Comparison of ENCODE assay signal across 9 cellular contexts in genomic region chr22:50508897-50509296, GRCh38. TPM values are rescaled to one million over a fixed set of nuclear protein-coding genes. Genes with fewer than 3 reads are reported as not detected.
DNase-seq lines count a peak whose midpoint lies in the region; ATAC-seq and TF ChIP-seq lines count a peak whose summit lies in the region.
"Had no signal": no experiment of that assay in that cellular context is flagged by ENCODE, and none has a peak within 500 bp of the region (broad histone marks: within the 10 kb centered on the region; RNA-seq: fewer than 3 reads in every experiment).

No MANE protein-coding gene starts in this region.

- peak overlapping the region; percentile 93 for H3K27ac ChIP-seq in CD8-positive, alpha-beta T cell (ENCODE audit: low read depth, low read length)
- no peak overlapping the region for H3K27ac ChIP-seq in OCI-LY3 (ENCODE audit: low read length)
- H3K27ac ChIP-seq in endodermal cell (ENCODE audit: low read depth, low read length) = no peak overlapping the region

- POLR2A ChIA-PET in CD8-positive, alpha-beta T cell (lab: Charles Lee) = interaction anchor here (0.7 to 6.1 kb wide), 13 partner anchors 10 to 121 kb away, joined by 3 to 98 read pairs (median 4); partner anchors contain the start of genes CHKB and SCO2

- peaks cover 29% of the 10 kb centered on the region for H3K36me3 Mint-ChIP-seq in CD8-positive, alpha-beta T cell
- H3K36me3 Mint-ChIP-seq in endodermal cell (ENCODE audit: low read depth) (peaks cover 5% of the 10 kb centered on the region), osteocyte (ENCODE audit: unreplicated experiment) (no peaks in the 10 kb centered on the region)

- H3K4me1 Mint-ChIP-seq in CD8-positive, alpha-beta T cell (ENCODE audit: low read depth) = peaks cover 26% of the 10 kb centered on the region
- peaks cover 8% of the 10 kb centered on the region for H3K4me1 Mint-ChIP-seq in endodermal cell
- peaks cover 16% of the 10 kb centered on the region for H3K4me1 Mint-ChIP-seq in osteocyte (ENCODE audit: unreplicated experiment)

- no peaks in the 10 kb centered on the region for H3K27me3 Mint-ChIP-seq in CD8-positive, alpha-beta T cell (ENCODE audit: low read depth)
- no peaks in the 10 kb centered on the region for H3K27me3 Mint-ChIP-seq in endodermal cell (ENCODE audit: insufficient read depth)
- no peaks in the 10 kb centered on the region for H3K27me3 Mint-ChIP-seq in osteocyte (ENCODE audit: unreplicated experiment)

- ATAC-seq in CD8-positive, alpha-beta T cell = no peak
- no peak for ATAC-seq in omental fat pad (ENCODE audit: low FRiP score)

- CTCF ChIA-PET in CD8-positive, alpha-beta T cell (lab: Charles Lee) = interaction anchor here (0.9 to 3.7 kb wide), 6 partner anchors 11 to 112 kb away, joined by 3 to 32 read pairs (median 4); partner anchors contain the start of genes SCO2 and SYCE3

- H2AFZ ChIP-seq in OCI-LY3 (ENCODE audit: low read depth, low read length) = no peak overlapping the region

- 0 out of 2 replicates have a peak, but pooled peaks cover 4% of the 10 kb centered on the region for H4K20me1 ChIP-seq in OCI-LY3 (ENCODE audit: insufficient read depth, low read length)

- TF ChIP-seq CTCF in CD8-positive, alpha-beta T cell (IDR thresholded peaks at IDR 0.05) = no peak
- TF ChIP-seq CTCF in OCI-LY3 (IDR thresholded peaks at IDR 0.05; ENCODE audit: low read depth, low read length) (no peak), endodermal cell (conservative IDR thresholded peaks at IDR 0.05) (no peak), osteocyte (IDR thresholded peaks at IDR 0.05) (no peak), omental fat pad (IDR thresholded peaks at IDR 0.05) (no peak), GM13976 (IDR thresholded peaks at IDR 0.05; ENCODE audit: borderline replicate concordance, control extremely low read depth, extremely low read depth, insufficient read depth, missing control alignments) (no peak)

- H3K27ac Mint-ChIP-seq in CD8-positive, alpha-beta T cell = peak overlapping the region; percentile 99
- peak overlapping the region; percentile 56 for H3K27ac Mint-ChIP-seq in endodermal cell
- peak overlapping the region; percentile 65 for H3K27ac Mint-ChIP-seq in osteocyte (ENCODE audit: unreplicated experiment)

- H3K4me1 ChIP-seq in CD8-positive, alpha-beta T cell (ENCODE audit: insufficient read depth, low read length) = peaks cover 23% of the 10 kb centered on the region
- H3K4me1 ChIP-seq in OCI-LY3 (ENCODE audit: low read length) (peaks cover 15% of the 10 kb centered on the region), endodermal cell (ENCODE audit: control insufficient read depth, insufficient read depth, low read length) (peaks cover 8% of the 10 kb centered on the region)

- peaks cover 17% of the 10 kb centered on the region for H3K36me3 ChIP-seq in CD8-positive, alpha-beta T cell (ENCODE audit: insufficient read depth, low read length)
- H3K36me3 ChIP-seq in OCI-LY3 (replicated peaks; ENCODE audit: low read depth, low read length) (no peaks in the 10 kb centered on the region), endodermal cell (ENCODE audit: control insufficient read depth, insufficient read depth, low read length) (peaks cover 20% of the 10 kb centered on the region)

- H3K4me2 ChIP-seq in OCI-LY3 (ENCODE audit: low read length) = peak overlapping the region; percentile 95

- peak overlapping the region; percentile 96 for H3K4me3 Mint-ChIP-seq in CD8-positive, alpha-beta T cell
- H3K4me3 Mint-ChIP-seq in endodermal cell = peak overlapping the region; percentile 79
- H3K4me3 Mint-ChIP-seq in osteocyte (ENCODE audit: unreplicated experiment) = peak overlapping the region; percentile 81

- DNase-seq in CD8-positive, alpha-beta T cell = no peak
- DNase-seq in endodermal cell = no peak
- DNase-seq in osteocyte (ENCODE audit: extremely low spot score, unreplicated experiment) = no peak
- no peak for DNase-seq in omental fat pad (ENCODE audit: low spot score)
- no peak for DNase-seq in activated gamma-delta T cell (lab: John Stamatoyannopoulos, UW)
- DNase-seq in kidney glomerular epithelial cell (lab: John Stamatoyannopoulos, UW) = no peak
- no peak for DNase-seq in GM13976 (ENCODE audit: low spot score)

- in situ Hi-C loops in GM13976 (cut with MboI; ENCODE audit: low sequenced_read_pairs, unreplicated experiment) = no loop called here

- H3K9me3 Mint-ChIP-seq in CD8-positive, alpha-beta T cell = no peaks in the 10 kb centered on the region
- no peaks in the 10 kb centered on the region for H3K9me3 Mint-ChIP-seq in endodermal cell
- no peaks in the 10 kb centered on the region for H3K9me3 Mint-ChIP-seq in osteocyte (ENCODE audit: unreplicated experiment)

- peaks cover 50% of the 10 kb centered on the region for H3K79me2 ChIP-seq in OCI-LY3 (ENCODE audit: low read length)

- intact Hi-C loops in CD8-positive, alpha-beta T cell (cut with DNase I, micrococcal nuclease) = loop anchor here (1.0 to 10.0 kb wide), 7 partner anchors 16 to 164 kb away; partner anchors contain the start of genes CHKB (in 2 of the 2), SCO2 (in 2 of the 2), SYCE3 (in 2 of the 2) and ARSA (in 1 of the 2)

- H3K9ac ChIP-seq in OCI-LY3 (ENCODE audit: low read length) = peak overlapping the region; percentile 67
- peak overlapping the region; percentile 81 for H3K9ac ChIP-seq in endodermal cell (ENCODE audit: extremely low read depth, low read length, poor library complexity, severe bottlenecking)

- H3K4me3 ChIP-seq in CD8-positive, alpha-beta T cell (ENCODE audit: low read depth, low read length) = peak overlapping the region; percentile 88
- H3K4me3 ChIP-seq in OCI-LY3 (ENCODE audit: low read length) (peak overlapping the region; percentile 90), endodermal cell (ENCODE audit: low read length) (peak overlapping the region; percentile 93)

- 53 to 54% methylated on average over 3 of the region's 3 CpGs for WGBS in endodermal cell (ENCODE audit: insufficient coverage in 1 of 2, insufficient read length in 1 of 2), 2 experiments

- no peaks in the 10 kb centered on the region for H3K27me3 ChIP-seq in CD8-positive, alpha-beta T cell (ENCODE audit: insufficient read depth, low read length)
- H3K27me3 ChIP-seq in OCI-LY3 (ENCODE audit: low read depth, low read length) (no peaks in the 10 kb centered on the region), endodermal cell (ENCODE audit: control insufficient read depth, insufficient read depth, low read length, poor library complexity, severe bottlenecking) (no peaks in the 10 kb centered on the region)

- no peaks in the 10 kb centered on the region for H3K9me3 ChIP-seq in CD8-positive, alpha-beta T cell (ENCODE audit: low read length)
- no peaks in the 10 kb centered on the region for H3K9me3 ChIP-seq in OCI-LY3 (ENCODE audit: insufficient read depth, low read length)
- no peaks in the 10 kb centered on the region for H3K9me3 ChIP-seq in endodermal cell (ENCODE audit: control insufficient read depth, low read length)

RNA-seq across cellular contexts. Expression of gene NCAPH2, which starts 0.9 kb away (rescaled TPM):
- 100 to 1,000 TPM; 206 to 209 TPM for total RNA-seq in CD8-positive, alpha-beta T cell
- total RNA-seq in endodermal cell (10 to 100 TPM; 63.3 to 73.1 TPM), osteocyte (46.3 and 47.0 TPM in 2 replicates), omental fat pad (10 to 100 TPM; 27.7 to 48.2 (median 29.5) TPM)
- 52.0 TPM for polyA plus RNA-seq in endodermal cell (2013, experiment 1 of 2)
- 49.5 TPM for polyA plus RNA-seq in endodermal cell (2013, experiment 2 of 2)

RNA-seq across cellular contexts. Expression of gene LMF2, which starts 1.4 kb away (rescaled TPM):
- 10 to 100 TPM; 87.8 to 92.0 TPM for total RNA-seq in CD8-positive, alpha-beta T cell
- total RNA-seq in endodermal cell = 10 to 100 TPM; 58.8 to 65.2 TPM
- polyA plus RNA-seq in endodermal cell (2013, experiment 1 of 2) = 53.1 TPM
- 43.3 TPM for polyA plus RNA-seq in endodermal cell (2013, experiment 2 of 2)
- total RNA-seq in osteocyte = 107 and 108 TPM in 2 replicates
- 10 to 100 TPM; 50.8 to 54.9 (median 51.7) TPM for total RNA-seq in omental fat pad

RNA-seq across cellular contexts. Expression of gene SCO2, which starts 16.5 kb away (rescaled TPM):
- total RNA-seq in CD8-positive, alpha-beta T cell = 1 to 10 TPM; 1.5 to 4.2 TPM
- total RNA-seq in endodermal cell (1 to 10 TPM in 1 of 2 donors, under 1 TPM in 1; 0.89 to 2.3 TPM), osteocyte (2.8 TPM in 1 of 2 replicates, not detected in the other), omental fat pad (10 to 100 TPM in 2 of 4 donors, 1 to 10 TPM in 2; 2.8 to 15.0 (median 9.2) TPM)
- polyA plus RNA-seq in endodermal cell (2013, experiment 1 of 2) = 2.3 TPM
- 0.91 TPM for polyA plus RNA-seq in endodermal cell (2013, experiment 2 of 2)

RNA-seq across cellular contexts. Expression of gene TYMP, which starts 20.9 kb away (rescaled TPM):
- total RNA-seq in CD8-positive, alpha-beta T cell = 1 to 10 TPM; 3.4 to 4.7 TPM
- 1 to 10 TPM; 1.2 to 2.1 TPM for total RNA-seq in endodermal cell
- 1.3 TPM for polyA plus RNA-seq in endodermal cell (2013, experiment 1 of 2)
- 1.2 TPM for polyA plus RNA-seq in endodermal cell (2013, experiment 2 of 2)
- 9.0 and 10.8 TPM in 2 replicates for total RNA-seq in osteocyte
- 100 to 1,000 TPM in 3 of 4 donors, 10 to 100 TPM in 1; 47.9 to 212 (median 144) TPM for total RNA-seq in omental fat pad

RNA-seq across cellular contexts. Expression of gene MIOX, which starts 22.2 kb away (rescaled TPM):
- not detected for total RNA-seq in CD8-positive, alpha-beta T cell
- total RNA-seq in endodermal cell (not detected), osteocyte (0.76 and 1.5 TPM in 2 replicates), omental fat pad (not detected)
- polyA plus RNA-seq in endodermal cell (2013, experiment 1 of 2) = 0.21 TPM
- 0.29 TPM for polyA plus RNA-seq in endodermal cell (2013, experiment 2 of 2)
- total RNA-seq: myocyte had no signal
